28 cellular contexts compared by ENCODE assay signal in the genomic region with DNA sequence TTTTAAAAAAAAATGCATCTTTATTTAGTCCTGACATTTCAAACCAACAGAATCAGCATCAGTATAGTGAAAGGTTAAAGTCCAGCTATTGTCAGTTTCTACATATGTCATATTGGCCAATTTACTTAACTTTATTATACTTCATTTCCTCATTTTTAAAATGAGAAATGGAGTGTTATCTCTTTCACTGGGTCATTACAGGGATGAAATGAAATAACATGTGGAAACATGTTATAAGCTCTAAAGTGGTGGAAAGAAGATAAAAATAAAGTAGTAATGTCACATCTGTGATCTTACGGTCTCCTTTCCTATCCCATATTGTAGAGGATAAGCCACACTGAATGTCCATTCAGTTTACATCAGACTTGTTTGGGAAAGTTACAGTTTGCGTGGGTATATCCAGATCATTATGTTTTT.
"Had no signal": no experiment of that assay in that cellular context is flagged by ENCODE, and none has a peak within 500 bp of the region (broad histone marks: within the 10 kb centered on the region; RNA-seq: fewer than 3 reads in every experiment).

No MANE protein-coding gene starts in this region.

- H3K9me3 ChIP-seq: ascending aorta, breast epithelium, esophagus muscularis mucosa, gastrocnemius medialis had no signal

- H3K4me1 ChIP-seq: ascending aorta, breast epithelium, esophagus muscularis mucosa, foreskin keratinocyte, gastrocnemius medialis had no signal

- H3K27ac ChIP-seq: ascending aorta, breast epithelium, cardiac muscle cell, coronary artery, esophagus muscularis mucosa, foreskin keratinocyte, gastrocnemius medialis, VCaP had no signal

- ATAC-seq: activated naive CD4-positive, alpha-beta T cell treated with anti-CD3 and anti-CD28 coated beads, Interleukin-2, amount 50 U/mL, for 72 hours; activated T-cell treated with anti-CD3 and anti-CD28 coated beads, Interleukin-2, amount 50 U/mL, for 72 hours; foreskin keratinocyte; gastrocnemius medialis had no signal

- DNase-seq: activated CD4-positive, alpha-beta memory T cell treated with anti-CD3 and anti-CD28 coated beads for 36 hours; activated CD4-positive, alpha-beta T cell treated with anti-CD3 and anti-CD28 coated beads for 1 hour; activated CD4-positive, alpha-beta T cell treated with anti-CD3 and anti-CD28 coated beads for 4 hours; activated CD4-positive, alpha-beta T cell treated with anti-CD3 and anti-CD28 coated beads, Interleukin-2, amount 50 U/mL, for 1 hour; activated CD8-positive, alpha-beta memory T cell treated with anti-CD3 and anti-CD28 coated beads, Interleukin-2, amount 50 U/mL, for 48 hours; activated gamma-delta T cell; activated naive CD4-positive, alpha-beta T cell; activated naive CD4-positive, alpha-beta T cell treated with anti-CD3 and anti-CD28 coated beads, Interleukin-2, amount 10 ng/mL, durations not matched to agents 7 days and 5 days; activated naive CD8-positive, alpha-beta T cell treated with anti-CD3 and anti-CD28 coated beads, Interleukin-2, amount 10 ng/mL, durations not matched to agents 7 days and 5 days; activated T-cell treated with anti-CD3 and anti-CD28 coated beads for 4 hours; activated T-cell treated with anti-CD3 and anti-CD28 coated beads, Interleukin-2, amount 50 U/mL, for 24 hours; activated T-cell treated with anti-CD3 and anti-CD28 coated beads, Interleukin-2, amount 50 U/mL, for 72 hours; central memory CD4-positive, alpha-beta T cell; cerebellar nuclear complex; dorsolateral prefrontal cortex; effector memory CD4-positive, alpha-beta T cell; endodermal cell; foreskin keratinocyte; gastrocnemius medialis; glutamatergic neuron; T-helper 2 cell had no signal

- H3K36me3 ChIP-seq: ascending aorta, breast epithelium, cardiac muscle cell, esophagus muscularis mucosa, gastrocnemius medialis had no signal

- H3K27me3 ChIP-seq: ascending aorta, breast epithelium, cardiac muscle cell, dorsolateral prefrontal cortex, esophagus muscularis mucosa, foreskin keratinocyte, gastrocnemius medialis had no signal

- H3K4me3 ChIP-seq: ascending aorta, breast epithelium, cardiac muscle cell, coronary artery, dorsolateral prefrontal cortex, esophagus muscularis mucosa, gastrocnemius medialis had no signal
